Comparison of ENCODE assay signal across 7 cellular contexts in the genomic region with DNA sequence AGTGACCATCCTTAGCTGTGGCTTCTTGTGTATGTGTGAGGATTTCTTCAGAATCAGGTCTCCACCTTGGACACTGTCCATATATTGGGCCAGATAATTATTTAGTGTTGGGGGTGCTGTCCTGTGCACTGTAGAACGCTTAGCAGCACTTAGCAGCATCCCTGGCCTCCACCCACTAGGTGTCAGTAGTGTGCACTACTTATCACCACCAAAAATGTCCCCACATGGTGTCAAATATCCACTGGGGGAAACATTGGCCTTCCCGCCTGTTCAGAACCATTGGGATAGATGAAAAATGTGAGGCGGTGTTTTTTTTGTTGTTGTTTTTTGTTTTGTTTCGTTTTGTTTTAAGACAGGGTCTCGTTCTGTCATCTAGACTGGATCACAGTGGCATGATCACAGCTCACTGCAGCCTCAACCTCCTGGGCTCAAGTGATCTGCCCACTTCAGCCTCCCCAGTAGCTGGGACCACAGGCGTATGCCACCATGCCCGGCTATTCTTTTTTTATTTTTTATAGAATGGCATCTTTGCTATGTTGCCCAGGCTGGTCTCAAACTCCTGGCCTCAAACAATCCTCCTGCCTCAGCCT.
DNase-seq lines count a peak whose midpoint lies in the region; ATAC-seq, FAIRE-seq and TF ChIP-seq lines count a peak whose summit lies in the region.

No MANE protein-coding gene starts in this region.

- H2AFZ ChIP-seq in K562 (ENCODE audit: low read depth, low read length), result peak overlapping the region; percentile 20; the same call in 1 of the 2 replicates

- H3K36me3 ChIP-seq in K562 (ENCODE audit: control insufficient read depth, insufficient read depth, low read length), result no peaks in the 10 kb centered on the region

- H3K4me3 ChIP-seq in K562, result no peak overlapping the region

- no peaks in the 10 kb centered on the region for H3K9me3 ChIP-seq in K562 (replicated peaks; ENCODE audit: control insufficient read depth, insufficient read depth, low read depth, low read length)

- TF ChIP-seq EP300 in K562 (IDR thresholded peaks at IDR 0.05; ENCODE audit: low read length), result no peak

- H3K9me1 ChIP-seq in K562 (ENCODE audit: control insufficient read depth, insufficient read depth, low read length), result no peaks in the 10 kb centered on the region

- peak; percentile 94 for ATAC-seq in GM18502 (IDR thresholded peaks at IDR 0.05; ENCODE audit: poor library complexity, unreplicated experiment)
- ATAC-seq in K562, result peak; percentile 96

- no peak overlapping the region for H3K9ac ChIP-seq in K562 (ENCODE audit: insufficient read depth in 1 of 2, low read depth in 2 of 2, low read length in 2 of 2)

- WGBS in K562 (ENCODE audit: insufficient coverage, low coverage, missing lambda C conversion rate), result 9% methylated on average over 7 of the region's 7 CpGs

- POLR2A ChIA-PET in K562 (lab: Yijun Ruan, JAX), result no interaction called here

- in situ Hi-C loops in K562 (cut with MboI), result no loop called here

- no peaks in the 10 kb centered on the region for H4K20me1 ChIP-seq in K562 (replicated peaks; ENCODE audit: control insufficient read depth, insufficient read depth, low read length)

- no peak overlapping the region for H3K27ac ChIP-seq in K562 (ENCODE audit: extremely low read depth, low read depth, low read length)

- H3K79me2 ChIP-seq in K562 (ENCODE audit: control insufficient read depth, insufficient read depth, low read length), result no peaks in the 10 kb centered on the region

- peak; percentile 81 to 86 (median 84) for TF ChIP-seq CTCF in K562 (IDR thresholded peaks at IDR 0.05 in 2 of 3, conservative IDR thresholded peaks at IDR 0.05 in 1 of 3; ENCODE audit: insufficient read depth in 2 of 3, low read depth in 1 of 3, low read length in 3 of 3)

- TF ChIP-seq RAD21 in K562 (CRISPR knock-in tag; conservative IDR thresholded peaks at IDR 0.05 in 1 of 2, IDR thresholded peaks at IDR 0.05 in 1 of 2), result peak in 1 of 2 experiments; percentile 51; a peak in 2 of 4 replicates

- no peaks in the 10 kb centered on the region for H3K4me1 ChIP-seq in K562 (replicated peaks in 1 of 2; ENCODE audit: control insufficient read depth in 2 of 2, insufficient read depth in 2 of 2, low read length in 2 of 2)

- FAIRE-seq in K562 (lab: Jason Lieb, UNC), result peak; percentile 83

- CTCF ChIA-PET in K562 (lab: Yijun Ruan, JAX; ENCODE audit: low intra/inter-chr PET ratio), result no interaction called here

- BruUV-seq in K562 (replicated peaks; lab: Mats Ljungman, UMichigan), result no TSS peak

- peaks cover 25 to 42% of the 10 kb centered on the region in 2 experiments for H3K27me3 ChIP-seq in K562 (ENCODE audit: control insufficient read depth in 2 of 2, insufficient read depth in 2 of 2, low read length in 2 of 2)

- intact Hi-C loops in K562 (cut with micrococcal nuclease), result no loop called here

- H3K4me2 ChIP-seq in K562 (ENCODE audit: insufficient read depth, low read length), result no peak overlapping the region

- no peak for TF ChIP-seq POLR2A in K562 (conservative IDR thresholded peaks at IDR 0.05)

- DNase-seq in H4 (ENCODE audit: low spot score) (peak; percentile 57), NAMALWA (ENCODE audit: low spot score) (peak; percentile 87), K562 (ENCODE audit: extremely low read depth in 1 of 4, low spot score in 3 of 4) (peak; percentile 59 to 77 (median 70)), NCI-H1930 (lab: John Stamatoyannopoulos, UW) (no peak)
- peak; percentile 51 for DNase-seq in stimulated activated CD4-positive, alpha-beta T cell treated with anti-CD3 and anti-CD28 coated beads, Interleukin-15, amount 100 ng/mL, for 24 hours
- no peak for DNase-seq in activated CD8-positive, alpha-beta memory T cell treated with anti-CD3 and anti-CD28 coated beads for 24 hours

TF ChIP-seq in K562, 482 proteins besides CTCF, POLR2A, EP300 and RAD21 (continues in another document):
- TF ChIP-seq ESRRA (IDR thresholded peaks at IDR 0.05; ENCODE audit: borderline replicate concordance, low read depth) (no peak), ZNF408 (CRISPR knock-in tag; IDR thresholded peaks at IDR 0.05; ENCODE audit: low read depth) (no peak), EHMT2 (IDR thresholded peaks at IDR 0.05) (peak; percentile 59), FOXM1 (IDR thresholded peaks at IDR 0.05; ENCODE audit: low read depth) (no peak), FOXM1 (CRISPR knock-in tag; IDR thresholded peaks at IDR 0.05; ENCODE audit: low read depth) (no peak), KLF16 (IDR thresholded peaks at IDR 0.05) (no peak), ADNP (tag; IDR thresholded peaks at IDR 0.05) (no peak), NUFIP1 (IDR thresholded peaks at IDR 0.05; ENCODE audit: partially characterized antibody) (no peak), ZNF311 (CRISPR knock-in tag; IDR thresholded peaks at IDR 0.05) (no peak), FOSL1 (tag; conservative IDR thresholded peaks at IDR 0.05) (no peak)
- TF ChIP-seq, protein P1, sequence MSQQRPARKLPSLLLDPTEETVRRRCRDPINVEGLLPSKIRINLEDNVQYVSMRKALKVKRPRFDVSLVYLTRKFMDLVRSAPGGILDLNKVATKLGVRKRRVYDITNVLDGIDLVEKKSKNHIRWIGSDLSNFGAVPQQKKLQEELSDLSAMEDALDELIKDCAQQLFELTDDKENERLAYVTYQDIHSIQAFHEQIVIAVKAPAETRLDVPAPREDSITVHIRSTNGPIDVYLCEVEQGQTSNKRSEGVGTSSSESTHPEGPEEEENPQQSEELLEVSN (IDR thresholded peaks at IDR 0.05; ENCODE audit: borderline replicate concordance in 1 of 2, extremely low read depth in 1 of 2, insufficient read depth in 1 of 2, insufficient read length in 1 of 2, low read depth in 1 of 2, low read length in 1 of 2, poor library complexity in 1 of 2, severe bottlenecking in 1 of 2), result peak; percentile 39 to 67
- TF ChIP-seq, protein P2, sequence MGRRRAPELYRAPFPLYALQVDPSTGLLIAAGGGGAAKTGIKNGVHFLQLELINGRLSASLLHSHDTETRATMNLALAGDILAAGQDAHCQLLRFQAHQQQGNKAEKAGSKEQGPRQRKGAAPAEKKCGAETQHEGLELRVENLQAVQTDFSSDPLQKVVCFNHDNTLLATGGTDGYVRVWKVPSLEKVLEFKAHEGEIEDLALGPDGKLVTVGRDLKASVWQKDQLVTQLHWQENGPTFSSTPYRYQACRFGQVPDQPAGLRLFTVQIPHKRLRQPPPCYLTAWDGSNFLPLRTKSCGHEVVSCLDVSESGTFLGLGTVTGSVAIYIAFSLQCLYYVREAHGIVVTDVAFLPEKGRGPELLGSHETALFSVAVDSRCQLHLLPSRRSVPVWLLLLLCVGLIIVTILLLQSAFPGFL (CRISPR knock-in tag; IDR thresholded peaks at IDR 0.05), result no peak

Comparison
In these comparisons a context has a peak if more than half of its experiments do, and no peak if none do; other contexts are left out.
1. DNase-seq: peak in H4 (single experiment), NAMALWA (single experiment), K562 (4 of 4) and stimulated activated CD4-positive, alpha-beta T cell treated with anti-CD3 and anti-CD28 coated beads, Interleukin-15, amount 100 ng/mL, for 24 hours (single experiment); none in NCI-H1930 (0 of 2) and activated CD8-positive, alpha-beta memory T cell treated with anti-CD3 and anti-CD28 coated beads for 24 hours (single experiment).